8 cellular contexts compared by ENCODE assay signal in genomic region chr9:92140074-92140753, GRCh38. TPM values are rescaled to one million over a fixed set of nuclear protein-coding genes. Genes with fewer than 3 reads are reported as not detected.
DNase-seq lines count a peak whose midpoint lies in the region; ATAC-seq, FAIRE-seq and TF ChIP-seq lines count a peak whose summit lies in the region.

No MANE protein-coding gene starts in this region.

- DNase-seq in Caco-2: peak; percentile 77 to 82
- peak; percentile 60 to 88 for DNase-seq in HAP-1 (ENCODE audit: low spot score in 2 of 2)
- peak; percentile 13 for DNase-seq in NCI-H2107 treated with DMSO at 0.1 percent for 48 hours (lab: John Stamatoyannopoulos, UW; ENCODE audit: unreplicated experiment)
- peak; percentile 66 for DNase-seq in activated B cell treated with CpG ODN at 0.5 μM for 24 hours
- peak; percentile 60 to 77 for DNase-seq in breast epithelium (ENCODE audit: low spot score in 2 of 2)
- peak; percentile 89 for DNase-seq in kidney
- peak; percentile 78 to 79 for DNase-seq in stimulated activated CD4-positive, alpha-beta T cell treated with anti-CD3 and anti-CD28 coated beads, Interleukin-2, amount 100 ng/mL, for 24 hours

- H3K27me3 ChIP-seq in Caco-2 (replicated peaks; ENCODE audit: control insufficient read depth, insufficient read depth, low read length) (no peaks in the 10 kb centered on the region), HAP-1 (ENCODE audit: low read depth) (no peaks in the 10 kb centered on the region), breast epithelium (no peaks in the 10 kb centered on the region)

- H3K36me3 ChIP-seq in Caco-2 (ENCODE audit: control insufficient read depth, insufficient read depth, low read length) (no peaks in the 10 kb centered on the region), HAP-1 (replicated peaks) (no peaks in the 10 kb centered on the region), breast epithelium (no peaks in the 10 kb centered on the region), kidney (ENCODE audit: control insufficient read depth in 1 of 2, insufficient read depth in 2 of 2, low read length in 2 of 2) (no peaks in the 10 kb centered on the region)

- in situ Hi-C loops in HAP-1 (cut with MboI; ENCODE audit: low sequenced_read_pairs): loop anchor here (5.0 kb wide), 1 partner anchor 102 kb away; no protein-coding TSS in a partner anchor

- H3K4me1 ChIP-seq in Caco-2 (no peaks in the 10 kb centered on the region), HAP-1 (no peaks in the 10 kb centered on the region), breast epithelium (peaks cover 3 to 8% of the 10 kb centered on the region in 2 donors), kidney (ENCODE audit: control insufficient read depth in 1 of 2, insufficient read depth in 1 of 2, low read depth in 1 of 2, low read length in 2 of 2) (peaks cover 0 to 14% of the 10 kb centered on the region in 2 donors)

- H3K36me3 Mint-ChIP-seq in Caco-2 (ENCODE audit: insufficient read depth, unreplicated experiment) (no peaks in the 10 kb centered on the region), activated B cell treated with CpG ODN at 0.5 μM for 24 hours (ENCODE audit: low read depth) (no peaks in the 10 kb centered on the region)

- H3K4me3 ChIP-seq in Caco-2 (ENCODE audit: low read depth, low read length) (peak overlapping the region; percentile 19; the same call in 1 of the 2 replicates), HAP-1 (no peak overlapping the region), breast epithelium (peak overlapping the region in 2 of 3 donors; percentile 55 to 78), kidney (ENCODE audit: low read length in 2 of 2) (peak overlapping the region; percentile 19 to 48)

- H3K27ac Mint-ChIP-seq in Caco-2 (ENCODE audit: unreplicated experiment) (no peak overlapping the region), activated B cell treated with CpG ODN at 0.5 μM for 24 hours (no peak overlapping the region)

- no peaks in the 10 kb centered on the region for H3K9me3 ChIP-seq in Caco-2
- no peaks in the 10 kb centered on the region for H3K9me3 ChIP-seq in HAP-1
- no peaks in the 10 kb centered on the region for H3K9me3 ChIP-seq in breast epithelium
- no peaks in the 10 kb centered on the region for H3K9me3 ChIP-seq in kidney (ENCODE audit: control insufficient read depth in 1 of 2, low read length in 2 of 2)

- H3K9ac ChIP-seq in kidney (ENCODE audit: low read length in 2 of 2): no peak overlapping the region

- no peaks in the 10 kb centered on the region for H3K27me3 Mint-ChIP-seq in Caco-2 (ENCODE audit: insufficient read depth, unreplicated experiment)
- peaks cover 42% of the 10 kb centered on the region for H3K27me3 Mint-ChIP-seq in activated B cell treated with CpG ODN at 0.5 μM for 24 hours

- TF ChIP-seq POLR2A in breast epithelium (IDR thresholded peaks at IDR 0.05): no peak

- TF ChIP-seq CTCF in Caco-2 (IDR thresholded peaks at IDR 0.05; ENCODE audit: insufficient read depth in 1 of 2, low read depth in 1 of 2, low read length in 1 of 2, severe bottlenecking in 1 of 2, unreplicated experiment in 1 of 2) (peak; percentile 73 to 81), activated B cell treated with CpG ODN at 0.5 μM for 24 hours (IDR thresholded peaks at IDR 0.05) (peak; percentile 74), breast epithelium (IDR thresholded peaks at IDR 0.05) (peak; percentile 70 to 79 (median 74)), kidney (IDR thresholded peaks at IDR 0.05; ENCODE audit: borderline replicate concordance, extremely low read depth, insufficient read depth) (peak; percentile 84)

- peak; percentile 74 for ATAC-seq in activated B cell treated with CpG ODN at 0.5 μM for 24 hours (ENCODE audit: low read depth)
- ATAC-seq in GM19328 (IDR thresholded peaks at IDR 0.05; ENCODE audit: unreplicated experiment): no peak

- H3K9me3 Mint-ChIP-seq in Caco-2 (ENCODE audit: unreplicated experiment): no peaks in the 10 kb centered on the region
- H3K9me3 Mint-ChIP-seq in activated B cell treated with CpG ODN at 0.5 μM for 24 hours: no peaks in the 10 kb centered on the region

- BruUV-seq in Caco-2 (replicated peaks; lab: Mats Ljungman, UMichigan): no TSS peak

- intact Hi-C loops in Caco-2 (cut with micrococcal nuclease; ENCODE audit: unreplicated experiment): loop anchor here (5.0 kb wide), 3 partner anchors 67 to 492 kb away; no protein-coding TSS in a partner anchor
- intact Hi-C loops in activated B cell treated with CpG ODN at 0.5 μM for 24 hours (cut with micrococcal nuclease): loop anchor here (1.0 kb wide), 3 partner anchors 299 to 651 kb away; no protein-coding TSS in a partner anchor
- intact Hi-C loops in breast epithelium (cut with DNase I; ENCODE audit: low total_unique reads): no loop called here
- intact Hi-C loops in kidney (cut with DNase I): no loop called here

- POLR2A ChIA-PET in Caco-2 (lab: Charles Lee): no interaction called here
- POLR2A ChIA-PET in activated B cell treated with CpG ODN at 0.5 μM for 24 hours (lab: Charles Lee): interaction anchor here (0.6 kb wide), 1 partner anchor 142 kb away, joined by 3 read pairs; no protein-coding TSS in a partner anchor

- H3K27ac ChIP-seq in breast epithelium: no peak overlapping the region
- H3K27ac ChIP-seq in kidney (ENCODE audit: low read depth in 2 of 2, low read length in 2 of 2): no peak overlapping the region

- H3K4me1 Mint-ChIP-seq in Caco-2 (ENCODE audit: low read depth, unreplicated experiment) (peaks cover 6% of the 10 kb centered on the region), activated B cell treated with CpG ODN at 0.5 μM for 24 hours (peaks cover 10% of the 10 kb centered on the region)

- FAIRE-seq in kidney (lab: Jason Lieb, UNC): no peak

- peak overlapping the region; percentile 71 for H3K4me3 Mint-ChIP-seq in Caco-2 (ENCODE audit: unreplicated experiment)
- H3K4me3 Mint-ChIP-seq in activated B cell treated with CpG ODN at 0.5 μM for 24 hours: peak overlapping the region; percentile 46

- CTCF ChIA-PET in Caco-2 (lab: Charles Lee) (interaction anchor here (0.6 to 1.9 kb wide), 7 partner anchors 10 to 103 kb away, joined by 3 to 9 read pairs (median 3); no protein-coding TSS in a partner anchor), activated B cell treated with CpG ODN at 0.5 μM for 24 hours (lab: Charles Lee) (interaction anchor here (0.6 to 4.4 kb wide), 17 partner anchors 9 to 649 kb away, joined by 3 to 20 read pairs (median 4); partner anchors contain the start of gene SPTLC1)

RNA-seq across cellular contexts. Expression of gene SPTLC1, which starts 25.0 kb away (rescaled TPM):
- 43.6 and 46.0 TPM in 2 replicates for total RNA-seq in Caco-2 (2022)
- 40.8 and 41.0 TPM in 2 replicates for total RNA-seq in activated B cell treated with CpG ODN at 0.5 μM for 24 hours
- 100 to 1,000 TPM in 1 of 3 donors, 10 to 100 TPM in 2; 89.8 to 109 (median 99.7) TPM for total RNA-seq in breast epithelium
- total RNA-seq in kidney: 72.2 TPM
- polyA plus RNA-seq in kidney (ENCODE audit: insufficient read depth, low read depth, low replicate concordance): 29.4 TPM

Comparison
In these comparisons a context has a peak if more than half of its experiments do, and no peak if none do; other contexts are left out.
1. DNase-seq: peak in every context shown above with its lines; median percentile 89 in kidney; 80 in Caco-2; 78 in stimulated activated CD4-positive, alpha-beta T cell treated with anti-CD3 and anti-CD28 coated beads, Interleukin-2, amount 100 ng/mL, for 24 hours; 74 in HAP-1; 68 in breast epithelium; 66 in activated B cell treated with CpG ODN at 0.5 μM for 24 hours; 13 in NCI-H2107 treated with DMSO at 0.1 percent for 48 hours.
2. intact Hi-C loops: an anchor here in Caco-2 (5.0 kb wide) and activated B cell treated with CpG ODN at 0.5 μM for 24 hours (1.0 kb wide); none called in breast epithelium and kidney.